8 cellular contexts compared by ENCODE assay signal in genomic region chr15:76335851-76336253, GRCh38. TPM values are rescaled to one million over a fixed set of nuclear protein-coding genes. Genes with fewer than 3 reads are reported as not detected.
DNase-seq lines count a peak whose midpoint lies in the region; ATAC-seq, FAIRE-seq and TF ChIP-seq lines count a peak whose summit lies in the region.

No MANE protein-coding gene starts in this region.

- TF ChIP-seq CTCF in HepG2 (CRISPR knock-in tag; IDR thresholded peaks at IDR 0.05) (no peak), right lobe of liver (IDR thresholded peaks at IDR 0.05) (no peak), gastroesophageal sphincter (IDR thresholded peaks at IDR 0.05) (no peak), type B pancreatic cell (conservative IDR thresholded peaks at IDR 0.05) (no peak)

- no peak for FAIRE-seq in HepG2 (lab: Jason Lieb, UNC)

- H3K27me3 Mint-ChIP-seq in type B pancreatic cell: peaks cover 80% of the 10 kb centered on the region

- POLR2A ChIA-PET in HepG2 (lab: Yijun Ruan, JAX): interaction anchor here (0.7 to 5.5 kb wide), 17 partner anchors 10 to 552 kb away, joined by 3 to 132 read pairs (median 5); partner anchors contain the start of gene ETFA

- H3K9me3 Mint-ChIP-seq in type B pancreatic cell: peaks cover 5% of the 10 kb centered on the region

- 7% methylated on average over 11 of the region's 11 CpGs for WGBS in HepG2 (ENCODE audit: low lambda C conversion rate)
- 10% methylated on average over 11 of the region's 11 CpGs for WGBS in right lobe of liver (ENCODE audit: insufficient coverage, low coverage, low lambda C conversion rate, missing lambda C conversion rate)
- 3 to 5% methylated on average over 10 of the region's 11 CpGs for WGBS in gastroesophageal sphincter (ENCODE audit: low coverage in 1 of 2), 2 donors

- in situ Hi-C loops in HepG2 (cut with HindIII; ENCODE audit: extremely low pct_ligation_motif_present, low pct_unique_long_range_greater_than_20kb): no loop called here

- peak overlapping the region; percentile 97 for H3K4me2 ChIP-seq in HepG2 (ENCODE audit: low read depth, low read length)

- no peak overlapping the region for H2AFZ ChIP-seq in HepG2 (ENCODE audit: low read length)

- TSS peak; percentile 95 for BruUV-seq in HepG2 (replicated peaks; lab: Mats Ljungman, UMichigan)

- H3K4me3 ChIP-seq in HepG2 (replicated peaks in 1 of 3; ENCODE audit: insufficient read depth in 1 of 3, low read depth in 2 of 3, low read length in 3 of 3): peak overlapping the region; percentile 75 to 84 (median 77)
- peak overlapping the region in 1 of 3 donors; percentile 13 for H3K4me3 ChIP-seq in right lobe of liver
- peak overlapping the region; percentile 48 to 58 for H3K4me3 ChIP-seq in gastroesophageal sphincter

- H3K27ac Mint-ChIP-seq in type B pancreatic cell: peak overlapping the region; percentile 79

- no peak for TF ChIP-seq RAD21 in HepG2 (CRISPR knock-in tag; IDR thresholded peaks at IDR 0.05)

- H3K9me3 ChIP-seq in HepG2 (ENCODE audit: low read length): no peaks in the 10 kb centered on the region
- H3K9me3 ChIP-seq in right lobe of liver: no peaks in the 10 kb centered on the region
- H3K9me3 ChIP-seq in gastroesophageal sphincter: no peaks in the 10 kb centered on the region

- H3K4me1 ChIP-seq in HepG2 (ENCODE audit: insufficient read depth, low read length) (peaks cover 48% of the 10 kb centered on the region), right lobe of liver (peaks cover 0 to 23% (median 0%) of the 10 kb centered on the region in 4 donors), gastroesophageal sphincter (peaks cover 0 to 60% (median 6%) of the 10 kb centered on the region in 3 donors)

- intact Hi-C loops in HepG2 (cut with micrococcal nuclease; ENCODE audit: unreplicated experiment): loop anchor here (1.0 to 10.0 kb wide), 4 partner anchors 25 to 531 kb away; partner anchors contain the start of gene ETFA
- intact Hi-C loops in right lobe of liver (cut with DNase I): no loop called here

- peaks cover 7% of the 10 kb centered on the region for H3K36me3 Mint-ChIP-seq in type B pancreatic cell

- no peak for TF ChIP-seq EP300 in HepG2 (IDR thresholded peaks at IDR 0.05; ENCODE audit: low read depth in 2 of 2, low read length in 2 of 2)
- TF ChIP-seq EP300 in HepG2 (CRISPR knock-in tag; IDR thresholded peaks at IDR 0.05; ENCODE audit: borderline replicate concordance): no peak
- TF ChIP-seq EP300 in gastroesophageal sphincter (IDR thresholded peaks at IDR 0.05): no peak

- CTCF ChIA-PET in HepG2 (lab: Yijun Ruan, JAX; ENCODE audit: low intra/inter-chr PET ratio, low total read pairs): no interaction called here

- ATAC-seq in HepG2: no peak
- ATAC-seq in right lobe of liver: no peak
- ATAC-seq in gastroesophageal sphincter: peak; percentile 10
- no peak for ATAC-seq in GM21576 (IDR thresholded peaks at IDR 0.05; ENCODE audit: unreplicated experiment)

- peak overlapping the region; percentile 86 for H3K27ac ChIP-seq in HepG2 (ENCODE audit: extremely low read length, insufficient read depth, low read length)
- no peak overlapping the region for H3K27ac ChIP-seq in right lobe of liver
- peak overlapping the region; percentile 69 to 83 (median 80) for H3K27ac ChIP-seq in gastroesophageal sphincter

- peaks cover 29% of the 10 kb centered on the region for H3K4me1 Mint-ChIP-seq in type B pancreatic cell (ENCODE audit: unreplicated experiment)

- H3K79me2 ChIP-seq in HepG2 (ENCODE audit: insufficient read depth, low read length): peaks cover 31% of the 10 kb centered on the region

- peak overlapping the region; percentile 89 for H3K9ac ChIP-seq in HepG2 (ENCODE audit: insufficient read depth, low read depth, low read length)

- peak overlapping the region; percentile 82 for H3K4me3 Mint-ChIP-seq in type B pancreatic cell

- peaks cover 3 to 8% of the 10 kb centered on the region in 2 experiments; a peak in 2 of 5 replicates for H3K36me3 ChIP-seq in HepG2 (replicated peaks in 1 of 2; ENCODE audit: control insufficient read depth in 1 of 2, insufficient read depth in 2 of 2, low read length in 2 of 2)
- no peaks in the 10 kb centered on the region for H3K36me3 ChIP-seq in right lobe of liver
- peaks cover 0 to 8% of the 10 kb centered on the region in 2 donors for H3K36me3 ChIP-seq in gastroesophageal sphincter

- no peak for DNase-seq in HepG2 (ENCODE audit: low spot score)
- no peak for DNase-seq in right lobe of liver
- no peak for DNase-seq in type B pancreatic cell (ENCODE audit: extremely low spot score, unreplicated experiment)
- DNase-seq in stimulated activated CD4-positive, alpha-beta T cell treated with anti-CD3 and anti-CD28 coated beads, Interleukin-4, amount 100 ng/mL, for 4 hours: no peak
- DNase-seq in stimulated activated naive CD4-positive, alpha-beta T cell treated with Interleukin-2 at 50 U/mL for 16 hours (lab: John Stamatoyannopoulos, UW): no peak

- H3K27me3 ChIP-seq in HepG2 (ENCODE audit: control insufficient read depth in 1 of 2, insufficient read depth in 2 of 2, low read length in 2 of 2) (no peaks in the 10 kb centered on the region; a peak in 1 of 5 replicates), right lobe of liver (peaks cover 18 to 59% of the 10 kb centered on the region in 2 donors), gastroesophageal sphincter (peaks cover 76% of the 10 kb centered on the region)

- no peak for TF ChIP-seq POLR2A in HepG2 (IDR thresholded peaks at IDR 0.05; ENCODE audit: insufficient read depth in 1 of 2, low read depth in 2 of 2, low read length in 2 of 2)
- no peak for TF ChIP-seq POLR2A in right lobe of liver (IDR thresholded peaks at IDR 0.05)
- TF ChIP-seq POLR2A in Raji (IDR thresholded peaks at IDR 0.05; ENCODE audit: insufficient read depth, low read depth, low read length): peak; percentile 38
- TF ChIP-seq POLR2A in gastroesophageal sphincter (IDR thresholded peaks at IDR 0.05): no peak

- peaks cover 8% of the 10 kb centered on the region; the same call in 1 of the 2 replicates for H4K20me1 ChIP-seq in HepG2 (ENCODE audit: insufficient read depth, low read length)

TF ChIP-seq in HepG2, 621 proteins besides CTCF, POLR2A, EP300 and RAD21 (continues in another document):
- TF ChIP-seq DPF2 (CRISPR knock-in tag; IDR thresholded peaks at IDR 0.05; ENCODE audit: borderline replicate concordance, low read depth): no peak

RNA-seq across cellular contexts. Expression of gene ISL2, which starts 0.7 kb away (rescaled TPM):
- total RNA-seq in HepG2 (2016; rRNA removed; fragmentation: Illumina TruSeq; extraction: Trizol) (2.5 and 5.1 TPM in 2 replicates), right lobe of liver (not detected), gastroesophageal sphincter (1 to 10 TPM; 2.6 to 6.3 (median 3.8) TPM), type B pancreatic cell (ENCODE audit: low replicate concordance) (1.2 and 4.5 TPM in 2 replicates)
- 1.5 and 2.1 TPM in 2 replicates for total RNA-seq in HepG2 (2016; cell fraction: cytosol; rRNA removed; fragmentation: Illumina TruSeq; extraction: Trizol; ENCODE audit: low read depth)
- 3.0 and 4.9 TPM in 2 replicates for total RNA-seq in HepG2 (2016; cell fraction: insoluble cytoplasmic fraction; rRNA removed; fragmentation: Illumina TruSeq; extraction: Trizol)
- total RNA-seq in HepG2 (2016; cell fraction: membrane; rRNA removed; fragmentation: Illumina TruSeq; extraction: Trizol): 2.9 and 3.6 TPM in 2 replicates
- total RNA-seq in HepG2 (2016; cell fraction: nucleus; rRNA removed; fragmentation: Illumina TruSeq; extraction: Trizol): 5.5 and 5.8 TPM in 2 replicates
- 4.3 and 6.3 TPM in 2 replicates for polyA plus RNA-seq in HepG2 (2011; rRNA removed)
- 3.7 and 5.2 TPM in 2 replicates for polyA plus RNA-seq in HepG2 (2011; cell fraction: cytosol; rRNA removed)
- 40.9 and 48.7 TPM in 2 replicates for polyA plus RNA-seq in HepG2 (2011; cell fraction: nucleus; rRNA removed)
- 3.6 and 6.5 TPM in 2 replicates for polyA plus RNA-seq in HepG2 (2012)
- 1.7 and 2.0 TPM in 2 replicates for polyA plus RNA-seq in HepG2 (2016; cell fraction: cytosol; fragmentation: Illumina TruSeq; extraction: Trizol; ENCODE audit: low read depth)
- 3.6 and 3.7 TPM in 2 replicates for polyA plus RNA-seq in HepG2 (2016; cell fraction: insoluble cytoplasmic fraction; fragmentation: Illumina TruSeq; extraction: Trizol; ENCODE audit: low read depth)
- 1.8 and 2.1 TPM in 2 replicates for polyA plus RNA-seq in HepG2 (2016; cell fraction: membrane; fragmentation: Illumina TruSeq; extraction: Trizol; ENCODE audit: low read depth)
- polyA plus RNA-seq in HepG2 (2016; cell fraction: nucleus; fragmentation: Illumina TruSeq; extraction: Trizol; ENCODE audit: insufficient read depth, low read depth): 13.2 TPM in 2 replicates
- 1.7 and 9.6 TPM in 2 replicates for polyA minus RNA-seq in HepG2 (2011; rRNA and poly(A)+ RNA removed; ENCODE audit: low replicate concordance)
- 4.3 and 7.4 TPM in 2 replicates for polyA minus RNA-seq in HepG2 (2011; cell fraction: cytosol; rRNA and poly(A)+ RNA removed)
- polyA minus RNA-seq in HepG2 (2011; cell fraction: nucleus; rRNA and poly(A)+ RNA removed): 8.9 and 12.7 TPM in 2 replicates

RNA-seq across cellular contexts. Expression of gene ETFA, which starts 24.6 kb away (rescaled TPM):
- 396 and 456 TPM in 2 replicates for total RNA-seq in HepG2 (2016; rRNA removed; fragmentation: Illumina TruSeq; extraction: Trizol)
- 368 and 410 TPM in 2 replicates for total RNA-seq in HepG2 (2016; cell fraction: cytosol; rRNA removed; fragmentation: Illumina TruSeq; extraction: Trizol; ENCODE audit: low read depth)
- total RNA-seq in HepG2 (2016; cell fraction: insoluble cytoplasmic fraction; rRNA removed; fragmentation: Illumina TruSeq; extraction: Trizol): 386 and 515 TPM in 2 replicates
- 164 and 175 TPM in 2 replicates for total RNA-seq in HepG2 (2016; cell fraction: membrane; rRNA removed; fragmentation: Illumina TruSeq; extraction: Trizol)
- 159 and 170 TPM in 2 replicates for total RNA-seq in HepG2 (2016; cell fraction: nucleus; rRNA removed; fragmentation: Illumina TruSeq; extraction: Trizol)
- polyA plus RNA-seq in HepG2 (2011; rRNA removed): 221 and 291 TPM in 2 replicates
- polyA plus RNA-seq in HepG2 (2011; cell fraction: cytosol; rRNA removed): 171 and 237 TPM in 2 replicates
- polyA plus RNA-seq in HepG2 (2011; cell fraction: nucleus; rRNA removed): 66.6 and 86.3 TPM in 2 replicates
- 209 and 241 TPM in 2 replicates for polyA plus RNA-seq in HepG2 (2012)
- polyA plus RNA-seq in HepG2 (2016; cell fraction: cytosol; fragmentation: Illumina TruSeq; extraction: Trizol; ENCODE audit: low read depth): 67.4 and 75.2 TPM in 2 replicates
- 426 and 472 TPM in 2 replicates for polyA plus RNA-seq in HepG2 (2016; cell fraction: insoluble cytoplasmic fraction; fragmentation: Illumina TruSeq; extraction: Trizol; ENCODE audit: low read depth)
- polyA plus RNA-seq in HepG2 (2016; cell fraction: membrane; fragmentation: Illumina TruSeq; extraction: Trizol; ENCODE audit: low read depth): 74.9 and 81.8 TPM in 2 replicates
- 213 and 215 TPM in 2 replicates for polyA plus RNA-seq in HepG2 (2016; cell fraction: nucleus; fragmentation: Illumina TruSeq; extraction: Trizol; ENCODE audit: insufficient read depth, low read depth)
- polyA minus RNA-seq in HepG2 (2011; rRNA and poly(A)+ RNA removed; ENCODE audit: low replicate concordance): 123 and 181 TPM in 2 replicates
- polyA minus RNA-seq in HepG2 (2011; cell fraction: cytosol; rRNA and poly(A)+ RNA removed): 116 and 138 TPM in 2 replicates
- 103 and 120 TPM in 2 replicates for polyA minus RNA-seq in HepG2 (2011; cell fraction: nucleus; rRNA and poly(A)+ RNA removed)
- total RNA-seq in right lobe of liver: 100 to 1,000 TPM; 208 to 302 (median 274) TPM
- total RNA-seq in gastroesophageal sphincter: 100 to 1,000 TPM; 113 to 168 (median 137) TPM
- 135 and 149 TPM in 2 replicates for total RNA-seq in type B pancreatic cell (ENCODE audit: low replicate concordance)

Comparison
In these comparisons a context has a peak if more than half of its experiments do, and no peak if none do; other contexts are left out.
1. H3K27ac ChIP-seq: peak in HepG2 (single experiment) and gastroesophageal sphincter (4 of 4); none in right lobe of liver (0 of 3).